In the genomic region with DNA sequence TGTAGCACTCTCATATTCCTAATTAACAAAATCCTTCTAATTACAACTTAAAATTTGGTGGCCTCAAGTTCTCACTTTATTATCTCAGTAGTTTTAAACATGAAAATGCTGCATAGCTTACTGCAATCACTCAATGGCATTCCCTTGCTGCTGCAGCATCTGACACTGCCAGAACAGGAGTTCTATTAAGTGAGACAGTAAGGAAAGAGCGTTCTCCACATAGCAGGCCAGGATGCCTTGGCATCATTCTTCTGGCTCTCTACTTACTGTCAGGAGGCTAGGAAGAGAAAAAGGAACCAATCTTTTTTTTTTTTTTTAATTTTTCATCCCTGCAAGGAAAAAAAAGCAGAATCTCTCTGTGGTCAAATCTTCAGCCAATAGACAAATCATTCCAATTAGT, we compare ENCODE assay signal across 10 cellular contexts. TPM values are rescaled to one million over a fixed set of nuclear protein-coding genes. Genes with fewer than 3 reads are reported as not detected.
DNase-seq lines count a peak whose midpoint lies in the region; ATAC-seq and TF ChIP-seq lines count a peak whose summit lies in the region.
"Had no signal": no experiment of that assay in that cellular context is flagged by ENCODE, and none has a peak within 500 bp of the region (broad histone marks: within the 10 kb centered on the region; RNA-seq: fewer than 3 reads in every experiment).

No MANE protein-coding gene starts in this region.

- H3K79me2 ChIP-seq in neural progenitor cell (ENCODE audit: low read depth), result peaks cover 100% of the 10 kb centered on the region

- H3K36me3 Mint-ChIP-seq in CD14-positive monocyte, result peaks cover 53 to 59% of the 10 kb centered on the region in 2 donors
- peaks cover 90% of the 10 kb centered on the region for H3K36me3 Mint-ChIP-seq in dendritic cell treated with granulocyte-macrophage colony-stimulating factor and Interleukin-4, amounts not matched to agents 40 ng/mL and 50 ng/mL, for 4 days (ENCODE audit: low read depth)
- peaks cover 21% of the 10 kb centered on the region for H3K36me3 Mint-ChIP-seq in neural progenitor cell

- H3K9me3 Mint-ChIP-seq in CD14-positive monocyte (no peaks in the 10 kb centered on the region), neural progenitor cell (no peaks in the 10 kb centered on the region)
- H3K9me3 Mint-ChIP-seq in dendritic cell treated with granulocyte-macrophage colony-stimulating factor and Interleukin-4, amounts not matched to agents 40 ng/mL and 50 ng/mL, for 4 days, result no peaks in the 10 kb centered on the region

- H3K4me3 Mint-ChIP-seq in CD14-positive monocyte (peak overlapping the region; percentile 46 to 98), neural progenitor cell (peak overlapping the region; percentile 60)
- H3K4me3 Mint-ChIP-seq in dendritic cell treated with granulocyte-macrophage colony-stimulating factor and Interleukin-4, amounts not matched to agents 40 ng/mL and 50 ng/mL, for 4 days, result peak overlapping the region; percentile 92

- H4K20me1 ChIP-seq in neural progenitor cell (ENCODE audit: low read depth), result peaks cover 78% of the 10 kb centered on the region

- H3K4me3 ChIP-seq in LNCaP clone FGC (ENCODE audit: low read depth, low read length) (peak overlapping the region; percentile 98; the same call in 1 of the 2 replicates), neural progenitor cell (peak overlapping the region; percentile 12)

- H3K4me1 Mint-ChIP-seq in CD14-positive monocyte (peaks cover 63% of the 10 kb centered on the region), neural progenitor cell (peaks cover 30% of the 10 kb centered on the region)
- H3K4me1 Mint-ChIP-seq in dendritic cell treated with granulocyte-macrophage colony-stimulating factor and Interleukin-4, amounts not matched to agents 40 ng/mL and 50 ng/mL, for 4 days (ENCODE audit: low read depth), result peaks cover 39% of the 10 kb centered on the region

- peaks cover 8% of the 10 kb centered on the region for H3F3A ChIP-seq in neural progenitor cell (ENCODE audit: low read depth)

- no peaks in the 10 kb centered on the region for H3K27me3 ChIP-seq in neural progenitor cell
- H3K27me3 ChIP-seq: tibial nerve had no signal

- intact Hi-C loops in CD14-positive monocyte (cut with micrococcal nuclease), result loop anchor here in 1 of 2 donors (5.0 kb wide), 1 partner anchor 67 kb away; a partner anchor contains a TSS
- intact Hi-C loops in dendritic cell treated with granulocyte-macrophage colony-stimulating factor and Interleukin-4, amounts not matched to agents 40 ng/mL and 50 ng/mL, for 4 days (cut with micrococcal nuclease), result no loop called here

- H3K4me2 ChIP-seq in neural progenitor cell, result peak overlapping the region; percentile 31

- no peak overlapping the region for H3K27ac ChIP-seq in neural progenitor cell

- H3K27me3 Mint-ChIP-seq in CD14-positive monocyte (ENCODE audit: low read depth in 3 of 3), result no peaks in the 10 kb centered on the region
- H3K27me3 Mint-ChIP-seq in dendritic cell treated with granulocyte-macrophage colony-stimulating factor and Interleukin-4, amounts not matched to agents 40 ng/mL and 50 ng/mL, for 4 days, result no peaks in the 10 kb centered on the region
- peaks cover 2% of the 10 kb centered on the region for H3K27me3 Mint-ChIP-seq in neural progenitor cell (ENCODE audit: insufficient read depth, low read depth)

- TF ChIP-seq CTCF in CD14-positive monocyte (IDR thresholded peaks at IDR 0.05), result no peak
- TF ChIP-seq CTCF in LNCaP clone FGC (IDR thresholded peaks at IDR 0.05; ENCODE audit: control insufficient read depth, extremely low read depth, insufficient read depth), result no peak
- no peak for TF ChIP-seq CTCF in neural progenitor cell (IDR thresholded peaks at IDR 0.05)

- DNase-seq in CD14-positive monocyte (ENCODE audit: low spot score) (no peak), LNCaP clone FGC (ENCODE audit: low read depth) (no peak), neural progenitor cell (ENCODE audit: low spot score) (no peak), UCSD-AML1 (lab: John Stamatoyannopoulos, UW; ENCODE audit: unreplicated experiment) (no peak), NCI-H1048 (lab: John Stamatoyannopoulos, UW) (no peak)
- DNase-seq: NCI-H526 treated with DMSO at 0.1 percent for 48 hours had no signal

- H3K9ac ChIP-seq in neural progenitor cell, result peak overlapping the region; percentile 11

- H3K27ac Mint-ChIP-seq in CD14-positive monocyte (peak overlapping the region in 6 of 7 donors; percentile 40 to 97 (median 78)), neural progenitor cell (no peak overlapping the region)
- peak overlapping the region; percentile 99 for H3K27ac Mint-ChIP-seq in dendritic cell treated with granulocyte-macrophage colony-stimulating factor and Interleukin-4, amounts not matched to agents 40 ng/mL and 50 ng/mL, for 4 days

- H3K9me3 ChIP-seq in neural progenitor cell (ENCODE audit: low read depth), result no peaks in the 10 kb centered on the region
- H3K9me3 ChIP-seq: tibial nerve had no signal

- ATAC-seq in GM18861 (IDR thresholded peaks at IDR 0.05; ENCODE audit: unreplicated experiment), result no peak
- ATAC-seq in HG02938 (IDR thresholded peaks at IDR 0.05; ENCODE audit: unreplicated experiment), result no peak

- H3K36me3 ChIP-seq in neural progenitor cell, result no peaks in the 10 kb centered on the region

- peaks cover 11% of the 10 kb centered on the region for H3K4me1 ChIP-seq in neural progenitor cell

- H2AFZ ChIP-seq in neural progenitor cell (replicated peaks), result no peak overlapping the region

RNA-seq across cellular contexts. Expression of a gene that starts 3.2 kb away (rescaled TPM):
- polyA plus RNA-seq in CD14-positive monocyte, result 100 to 1,000 TPM; 845 to 946 TPM
- total RNA-seq in neural progenitor cell (ENCODE audit: low replicate concordance), result 424 and 495 TPM in 2 replicates

RNA-seq across cellular contexts. Expression of a gene that starts 19.6 kb away (rescaled TPM):
- 10 to 100 TPM; 67.9 to 70.7 TPM for polyA plus RNA-seq in CD14-positive monocyte
- 22.5 and 31.9 TPM in 2 replicates for total RNA-seq in neural progenitor cell (ENCODE audit: low replicate concordance)

RNA-seq across cellular contexts. Expression of a gene that starts 58.9 kb away (rescaled TPM):
- polyA plus RNA-seq in CD14-positive monocyte, result 1 to 10 TPM; 7.1 to 8.5 TPM
- 0.36 and 9.0 TPM in 2 replicates for total RNA-seq in neural progenitor cell (ENCODE audit: low replicate concordance)
